Comparison of ENCODE assay signal across 27 cellular contexts in genomic region chr11:88644724-88645123, GRCh38.
"Had no signal": no experiment of that assay in that cellular context is flagged by ENCODE, and none has a peak within 500 bp of the region (broad histone marks: within the 10 kb centered on the region; RNA-seq: fewer than 3 reads in every experiment).

No MANE protein-coding gene starts in this region.

- H3K27ac Mint-ChIP-seq: stimulated activated effector memory CD8-positive, alpha-beta T cell treated with anti-CD3 and anti-CD28 coated beads, Interleukin-12 subunit alpha, Interleukin-12 subunit beta, amount 100 ng/mL, for 72 hours; stimulated activated memory B cell treated with anti-CD40 and anti-IgM and Interleukin-4, amounts not matched to agents 10 μg/mL and 1 μg/mL and 100 μg/mL, for 72 hours; stimulated activated naive B cell treated with anti-CD40 and anti-IgM and Interleukin-4, amounts not matched to agents 10 μg/mL and 1 μg/mL and 100 μg/mL, for 72 hours; stimulated activated naive CD8-positive, alpha-beta T cell treated with anti-CD3 and anti-CD28 coated beads, Interleukin-15, amount 100 ng/mL, for 72 hours; stimulated activated naive CD8-positive, alpha-beta T cell treated with anti-CD3 and anti-CD28 coated beads, Interleukin-15, Interleukin-2, amounts not matched to agents 100 ng/mL and 50 ng/mL, for 24 hours; type B pancreatic cell had no signal

- H3K27me3 ChIP-seq: stomach, suprapubic skin, thyroid gland, tibial artery, tibial nerve, transverse colon, upper lobe of left lung, upper lobe of right lung, uterus, vagina had no signal

- H3K4me3 Mint-ChIP-seq: stimulated activated effector memory CD8-positive, alpha-beta T cell treated with anti-CD3 and anti-CD28 coated beads, Interleukin-12 subunit alpha, Interleukin-12 subunit beta, amount 100 ng/mL, for 72 hours; stimulated activated memory B cell treated with anti-CD40 and anti-IgM and Interleukin-4, amounts not matched to agents 10 μg/mL and 1 μg/mL and 100 μg/mL, for 72 hours; stimulated activated naive B cell treated with anti-CD40 and anti-IgM and Interleukin-4, amounts not matched to agents 10 μg/mL and 1 μg/mL and 100 μg/mL, for 72 hours; stimulated activated naive CD8-positive, alpha-beta T cell treated with anti-CD3 and anti-CD28 coated beads, Interleukin-15, amount 100 ng/mL, for 72 hours; stimulated activated naive CD8-positive, alpha-beta T cell treated with anti-CD3 and anti-CD28 coated beads, Interleukin-15, Interleukin-2, amounts not matched to agents 100 ng/mL and 50 ng/mL, for 24 hours; type B pancreatic cell had no signal

- H3K9me3 ChIP-seq: suprapubic skin, thoracic aorta, thyroid gland, tibial artery, tibial nerve, transverse colon, upper lobe of left lung, upper lobe of right lung, uterus, vagina had no signal

- H3K36me3 ChIP-seq: stomach, suprapubic skin, thoracic aorta, thyroid gland, tibial artery, tibial nerve, transverse colon, upper lobe of left lung, upper lobe of right lung, uterus, vagina had no signal

- H3K27me3 Mint-ChIP-seq: stimulated activated memory B cell treated with anti-CD40 and anti-IgM and Interleukin-4, amounts not matched to agents 10 μg/mL and 1 μg/mL and 100 μg/mL, for 72 hours; stimulated activated naive B cell treated with anti-CD40 and anti-IgM and Interleukin-4, amounts not matched to agents 10 μg/mL and 1 μg/mL and 100 μg/mL, for 72 hours; stimulated activated naive CD8-positive, alpha-beta T cell treated with anti-CD3 and anti-CD28 coated beads, Interleukin-15, amount 100 ng/mL, for 72 hours; stimulated activated naive CD8-positive, alpha-beta T cell treated with anti-CD3 and anti-CD28 coated beads, Interleukin-15, Interleukin-2, amounts not matched to agents 100 ng/mL and 50 ng/mL, for 24 hours had no signal

- H3K36me3 Mint-ChIP-seq: stimulated activated effector memory CD8-positive, alpha-beta T cell treated with anti-CD3 and anti-CD28 coated beads, Interleukin-12 subunit alpha, Interleukin-12 subunit beta, amount 100 ng/mL, for 72 hours; stimulated activated memory B cell treated with anti-CD40 and anti-IgM and Interleukin-4, amounts not matched to agents 10 μg/mL and 1 μg/mL and 100 μg/mL, for 72 hours; stimulated activated naive B cell treated with anti-CD40 and anti-IgM and Interleukin-4, amounts not matched to agents 10 μg/mL and 1 μg/mL and 100 μg/mL, for 72 hours; type B pancreatic cell had no signal

- H3K9me3 Mint-ChIP-seq: stimulated activated naive CD8-positive, alpha-beta T cell treated with anti-CD3 and anti-CD28 coated beads, Interleukin-15, amount 100 ng/mL, for 72 hours; stimulated activated naive CD8-positive, alpha-beta T cell treated with anti-CD3 and anti-CD28 coated beads, Interleukin-15, Interleukin-2, amounts not matched to agents 100 ng/mL and 50 ng/mL, for 24 hours; type B pancreatic cell had no signal

- H3K27ac ChIP-seq: stomach, suprapubic skin, thoracic aorta, thyroid gland, tibial artery, tibial nerve, transverse colon, upper lobe of left lung, upper lobe of right lung, uterus, vagina had no signal

- H3K4me1 Mint-ChIP-seq: stimulated activated effector memory CD8-positive, alpha-beta T cell treated with anti-CD3 and anti-CD28 coated beads, Interleukin-12 subunit alpha, Interleukin-12 subunit beta, amount 100 ng/mL, for 72 hours; stimulated activated memory B cell treated with anti-CD40 and anti-IgM and Interleukin-4, amounts not matched to agents 10 μg/mL and 1 μg/mL and 100 μg/mL, for 72 hours; stimulated activated naive B cell treated with anti-CD40 and anti-IgM and Interleukin-4, amounts not matched to agents 10 μg/mL and 1 μg/mL and 100 μg/mL, for 72 hours; stimulated activated naive CD8-positive, alpha-beta T cell treated with anti-CD3 and anti-CD28 coated beads, Interleukin-15, amount 100 ng/mL, for 72 hours had no signal

- H3K4me1 ChIP-seq: stomach, suprapubic skin, thyroid gland, tibial artery, tibial nerve, transverse colon, upper lobe of left lung, upper lobe of right lung, uterus, vagina had no signal

- H3K4me3 ChIP-seq: stomach, suprapubic skin, thoracic aorta, thyroid gland, tibial artery, tibial nerve, transverse colon, upper lobe of left lung, upper lobe of right lung, uterus, vagina had no signal

- ATAC-seq: stimulated activated effector memory CD8-positive, alpha-beta T cell treated with anti-CD3 and anti-CD28 coated beads, Interleukin-12 subunit alpha, Interleukin-12 subunit beta, amount 100 ng/mL, for 72 hours; stimulated activated memory B cell treated with anti-CD40 and anti-IgM and Interleukin-4, amounts not matched to agents 10 μg/mL and 1 μg/mL and 100 μg/mL, for 72 hours; stimulated activated naive B cell treated with anti-CD40 and anti-IgM and Interleukin-4, amounts not matched to agents 10 μg/mL and 1 μg/mL and 100 μg/mL, for 72 hours; stimulated activated naive CD8-positive, alpha-beta T cell treated with anti-CD3 and anti-CD28 coated beads, Interleukin-15, amount 100 ng/mL, for 72 hours; stimulated activated naive CD8-positive, alpha-beta T cell treated with anti-CD3 and anti-CD28 coated beads, Interleukin-15, Interleukin-2, amounts not matched to agents 100 U/mL and 50 U/mL, for 24 hours; upper lobe of right lung had no signal

- DNase-seq: stimulated activated CD4-positive, alpha-beta T cell treated with anti-CD3 and anti-CD28 coated beads, Interleukin-2, amount 100 ng/mL, for 48 hours; stimulated activated CD4-positive, alpha-beta T cell treated with anti-CD3 and anti-CD28 coated beads, Interleukin-4, amount 100 ng/mL, for 1 hour; stimulated activated CD4-positive, alpha-beta T cell treated with anti-CD3 and anti-CD28 coated beads, Interleukin-4, amount 100 ng/mL, for 24 hours; stimulated activated CD4-positive, alpha-beta T cell treated with anti-CD3 and anti-CD28 coated beads, Interleukin-4, amount 100 ng/mL, for 4 hours; stimulated activated CD8-positive, alpha-beta memory T cell treated with anti-CD3 and anti-CD28 coated beads, Interleukin-4, amount 100 ng/mL, for 48 hours; stimulated activated naive B cell treated with anti-CD40 and anti-IgM and Interleukin-4, amounts not matched to agents 10 μg/mL and 1 μg/mL and 100 μg/mL, for 72 hours; stimulated activated naive CD4-positive, alpha-beta T cell; stimulated activated naive CD4-positive, alpha-beta T cell treated with Interleukin-2 at 50 U/mL for 16 hours; stimulated activated naive CD8-positive, alpha-beta T cell treated with anti-CD3 and anti-CD28 coated beads, Interleukin-15, amount 100 ng/mL, for 72 hours; stimulated activated naive CD8-positive, alpha-beta T cell treated with anti-CD3 and anti-CD28 coated beads, Interleukin-15, Interleukin-2, amounts not matched to agents 100 U/mL and 50 U/mL, for 24 hours; stomach; substantia nigra; thyroid gland; tibial artery; transverse colon; trophoblast cell; upper lobe of left lung; upper lobe of right lung; uterus had no signal
